10 cellular contexts compared by ENCODE assay signal in the genomic region with DNA sequence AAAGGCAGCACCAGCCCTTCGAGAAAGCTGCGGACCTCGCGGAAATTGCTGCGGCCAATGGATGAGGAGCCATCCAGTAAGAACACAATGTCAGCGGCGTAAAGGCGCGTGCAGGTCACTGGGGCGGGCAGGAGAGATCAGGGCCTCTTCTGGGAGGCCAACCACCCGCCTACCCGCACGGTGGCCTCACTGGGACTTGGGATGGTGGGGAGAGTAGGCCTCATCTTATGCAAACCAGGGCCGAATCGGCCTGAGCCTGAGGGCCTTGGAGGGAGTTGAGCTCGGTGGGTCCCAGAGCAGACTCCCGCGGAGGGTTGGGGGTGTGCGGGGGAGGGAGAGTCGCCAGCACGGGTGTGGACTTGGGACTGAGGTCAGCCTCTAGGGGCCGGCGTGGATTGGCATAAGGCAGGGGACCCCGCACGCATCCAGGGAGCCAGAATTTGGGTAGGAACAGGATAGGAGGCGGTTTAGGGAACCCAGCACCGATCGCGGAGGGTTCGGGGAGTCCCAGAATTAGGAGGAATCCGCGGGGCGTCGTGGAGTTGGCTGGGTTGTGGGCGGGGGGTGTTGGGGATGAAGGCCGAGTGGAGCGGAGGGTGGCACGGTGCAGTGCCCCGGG. TPM values are rescaled to one million over a fixed set of nuclear protein-coding genes. Genes with fewer than 3 reads are reported as not detected.
A peak's percentile ranks its signal among the peaks of the same experiment; 100 is the strongest.
DNase-seq lines count a peak whose midpoint lies in the region; ATAC-seq and TF ChIP-seq lines count a peak whose summit lies in the region.
"Had no signal": no experiment of that assay in that cellular context is flagged by ENCODE, and none has a peak within 500 bp of the region (broad histone marks: within the 10 kb centered on the region; RNA-seq: fewer than 3 reads in every experiment).

No MANE protein-coding gene starts in this region.

- H3K27me3 Mint-ChIP-seq in activated T-cell treated with anti-CD3 and anti-CD28 coated beads, Interleukin-2, amount 50 U/mL, for 72 hours (ENCODE audit: low read depth), result peaks cover 40% of the 10 kb centered on the region
- H3K27me3 Mint-ChIP-seq in activated T-cell treated with anti-CD3 and anti-CD28 coated beads, Interleukin-2, amount 50 U/mL, for 24 hours, result peaks cover 45% of the 10 kb centered on the region
- H3K27me3 Mint-ChIP-seq in chondrocyte (ENCODE audit: low read depth) (no peaks in the 10 kb centered on the region), Caco-2 (ENCODE audit: insufficient read depth, unreplicated experiment) (no peaks in the 10 kb centered on the region)

- DNase-seq in activated T-cell treated with anti-CD3 and anti-CD28 coated beads, Interleukin-2, amount 50 U/mL, for 72 hours, result no peak
- DNase-seq in activated T-cell treated with anti-CD3 and anti-CD28 coated beads, Interleukin-2, amount 50 U/mL, for 24 hours, result no peak
- no peak for DNase-seq in chondrocyte (ENCODE audit: low spot score)
- no peak for DNase-seq in lower leg skin (ENCODE audit: low spot score in 2 of 2)
- DNase-seq in transverse colon, result no peak
- no peak for DNase-seq in Caco-2
- DNase-seq in OCI-LY7 (ENCODE audit: low spot score), result no peak

- no peaks in the 10 kb centered on the region for H3K9me3 ChIP-seq in transverse colon
- no peaks in the 10 kb centered on the region for H3K9me3 ChIP-seq in Caco-2
- no peaks in the 10 kb centered on the region for H3K9me3 ChIP-seq in OCI-LY7 (ENCODE audit: low read length)

- intact Hi-C loops in lower leg skin (cut with DNase I; ENCODE audit: low total_unique reads), result no loop called here
- intact Hi-C loops in transverse colon (cut with DNase I; ENCODE audit: low total_unique reads), result no loop called here
- intact Hi-C loops in Caco-2 (cut with micrococcal nuclease; ENCODE audit: unreplicated experiment), result no loop called here
- intact Hi-C loops in OCI-LY7 (cut with micrococcal nuclease; ENCODE audit: unreplicated experiment), result no loop called here

- H3K4me1 Mint-ChIP-seq in activated T-cell treated with anti-CD3 and anti-CD28 coated beads, Interleukin-2, amount 50 U/mL, for 72 hours (ENCODE audit: low read depth), result no peaks in the 10 kb centered on the region
- H3K4me1 Mint-ChIP-seq in activated T-cell treated with anti-CD3 and anti-CD28 coated beads, Interleukin-2, amount 50 U/mL, for 24 hours (ENCODE audit: low read depth), result peaks cover 6% of the 10 kb centered on the region
- peaks cover 49% of the 10 kb centered on the region for H3K4me1 Mint-ChIP-seq in chondrocyte (ENCODE audit: low read depth)
- H3K4me1 Mint-ChIP-seq in Caco-2 (ENCODE audit: low read depth, unreplicated experiment), result peaks cover 12% of the 10 kb centered on the region

- BruUV-seq in Caco-2 (replicated peaks; lab: Mats Ljungman, UMichigan) (no TSS peak), OCI-LY7 (replicated peaks; lab: Mats Ljungman, UMichigan) (no TSS peak)

- TF ChIP-seq CTCF in chondrocyte (IDR thresholded peaks at IDR 0.05) (no peak), lower leg skin (IDR thresholded peaks at IDR 0.05) (no peak), transverse colon (IDR thresholded peaks at IDR 0.05) (no peak), Caco-2 (IDR thresholded peaks at IDR 0.05; ENCODE audit: insufficient read depth in 1 of 2, low read depth in 1 of 2, low read length in 1 of 2, severe bottlenecking in 1 of 2, unreplicated experiment in 1 of 2) (no peak), OCI-LY7 (conservative IDR thresholded peaks at IDR 0.05; ENCODE audit: low read length) (no peak)

- H3K4me1 ChIP-seq in transverse colon (peaks cover 9 to 40% (median 22%) of the 10 kb centered on the region in 4 donors), Caco-2 (peaks cover 12% of the 10 kb centered on the region), OCI-LY7 (ENCODE audit: insufficient read depth, low read length, poor library complexity, severe bottlenecking) (no peaks in the 10 kb centered on the region)

- WGBS in lower leg skin, 2 donors, result 16 to 26% methylated on average over 35 to 36 of the region's 39 CpGs
- WGBS in transverse colon (ENCODE audit: low coverage in 1 of 2), 2 donors, result 44% methylated on average over 39 of the region's 39 CpGs; no CpG with 5 or more reads in 1 of the 2 donors

- no peak for TF ChIP-seq EP300 in transverse colon (IDR thresholded peaks at IDR 0.05; ENCODE audit: low read depth)

- H3K36me3 Mint-ChIP-seq in activated T-cell treated with anti-CD3 and anti-CD28 coated beads, Interleukin-2, amount 50 U/mL, for 72 hours (ENCODE audit: insufficient read depth in 2 of 2), result no peaks in the 10 kb centered on the region
- H3K36me3 Mint-ChIP-seq in activated T-cell treated with anti-CD3 and anti-CD28 coated beads, Interleukin-2, amount 50 U/mL, for 24 hours (ENCODE audit: low read depth), result peaks cover 18% of the 10 kb centered on the region
- H3K36me3 Mint-ChIP-seq in chondrocyte (ENCODE audit: low read depth), result peaks cover 16% of the 10 kb centered on the region
- H3K36me3 Mint-ChIP-seq in Caco-2 (ENCODE audit: insufficient read depth, unreplicated experiment), result peaks cover 16% of the 10 kb centered on the region

- peak overlapping the region; percentile 71 to 78 (median 73) for H3K27ac ChIP-seq in transverse colon
- no peak overlapping the region for H3K27ac ChIP-seq in OCI-LY7 (ENCODE audit: low read depth, low read length, poor library complexity, severe bottlenecking)

- no peaks in the 10 kb centered on the region for H4K20me1 ChIP-seq in OCI-LY7 (ENCODE audit: insufficient read depth, low read length)

- H3K4me2 ChIP-seq in OCI-LY7 (ENCODE audit: low read length), result no peak overlapping the region

- no peak overlapping the region for H2AFZ ChIP-seq in OCI-LY7 (ENCODE audit: low read length)

- no peak for TF ChIP-seq POLR2A in lower leg skin (IDR thresholded peaks at IDR 0.05)
- no peak for TF ChIP-seq POLR2A in transverse colon (IDR thresholded peaks at IDR 0.05)

- H3K36me3 ChIP-seq in transverse colon (peaks cover 0 to 5% (median 2%) of the 10 kb centered on the region in 4 donors), Caco-2 (ENCODE audit: control insufficient read depth, insufficient read depth, low read length) (no peaks in the 10 kb centered on the region), OCI-LY7 (ENCODE audit: insufficient read depth, low read length) (peaks cover 23% of the 10 kb centered on the region; the same call in 1 of the 2 replicates)

- peak overlapping the region; percentile 42 to 72 for H3K4me3 Mint-ChIP-seq in activated T-cell treated with anti-CD3 and anti-CD28 coated beads, Interleukin-2, amount 50 U/mL, for 72 hours
- H3K4me3 Mint-ChIP-seq in activated T-cell treated with anti-CD3 and anti-CD28 coated beads, Interleukin-2, amount 50 U/mL, for 24 hours, result no peak overlapping the region
- peak overlapping the region; percentile 35 for H3K4me3 Mint-ChIP-seq in chondrocyte (ENCODE audit: unreplicated experiment)
- no peak overlapping the region for H3K4me3 Mint-ChIP-seq in Caco-2 (ENCODE audit: unreplicated experiment)

- H3K9me3 Mint-ChIP-seq in activated T-cell treated with anti-CD3 and anti-CD28 coated beads, Interleukin-2, amount 50 U/mL, for 72 hours, result no peaks in the 10 kb centered on the region
- no peaks in the 10 kb centered on the region for H3K9me3 Mint-ChIP-seq in activated T-cell treated with anti-CD3 and anti-CD28 coated beads, Interleukin-2, amount 50 U/mL, for 24 hours
- H3K9me3 Mint-ChIP-seq in chondrocyte (ENCODE audit: low read depth), result no peaks in the 10 kb centered on the region
- H3K9me3 Mint-ChIP-seq in Caco-2 (ENCODE audit: unreplicated experiment), result no peaks in the 10 kb centered on the region

- POLR2A ChIA-PET in Caco-2 (lab: Charles Lee) (no interaction called here), OCI-LY7 (lab: Charles Lee) (no interaction called here)

- in situ Hi-C loops in transverse colon (cut with MboI; ENCODE audit: low pct_ligation_motif_present in 1 of 4, low pct_unique_long_range_greater_than_20kb in 1 of 4, low sequenced_read_pairs in 3 of 4), result no loop called here

- peak in 1 of 2 donors; percentile 8 for ATAC-seq in activated T-cell treated with anti-CD3 and anti-CD28 coated beads, Interleukin-2, amount 50 U/mL, for 72 hours (replicated peaks in 1 of 2)
- no peak for ATAC-seq in GM21515 (IDR thresholded peaks at IDR 0.05; ENCODE audit: unreplicated experiment)

- CTCF ChIA-PET in Caco-2 (lab: Charles Lee), result no interaction called here
- CTCF ChIA-PET in OCI-LY7 (lab: Charles Lee; ENCODE audit: unreplicated experiment), result no interaction called here

- H3K79me2 ChIP-seq in OCI-LY7 (ENCODE audit: insufficient read depth, low read depth, low read length), result no peaks in the 10 kb centered on the region

- peak overlapping the region; percentile 7 for H3K4me3 ChIP-seq in lower leg skin (ENCODE audit: low read depth, poor library complexity, severe bottlenecking)
- H3K4me3 ChIP-seq in transverse colon, result peak overlapping the region; percentile 3 to 44 (median 22)
- H3K4me3 ChIP-seq in Caco-2 (ENCODE audit: low read depth, low read length), result no peak overlapping the region
- H3K4me3 ChIP-seq in OCI-LY7 (ENCODE audit: low read depth, low read length, poor library complexity, severe bottlenecking), result no peak overlapping the region

- H3K27ac Mint-ChIP-seq in activated T-cell treated with anti-CD3 and anti-CD28 coated beads, Interleukin-2, amount 50 U/mL, for 72 hours, result no peak overlapping the region
- no peak overlapping the region for H3K27ac Mint-ChIP-seq in activated T-cell treated with anti-CD3 and anti-CD28 coated beads, Interleukin-2, amount 50 U/mL, for 24 hours
- H3K27ac Mint-ChIP-seq in chondrocyte (ENCODE audit: unreplicated experiment) (peak overlapping the region; percentile 17), Caco-2 (ENCODE audit: unreplicated experiment) (no peak overlapping the region)

- H3K27me3 ChIP-seq in transverse colon, result peaks cover 15% of the 10 kb centered on the region
- no peaks in the 10 kb centered on the region for H3K27me3 ChIP-seq in Caco-2 (replicated peaks; ENCODE audit: control insufficient read depth, insufficient read depth, low read length)

- H3K9me2 ChIP-seq in OCI-LY7 (ENCODE audit: insufficient read depth, low read length), result no peaks in the 10 kb centered on the region

RNA-seq across cellular contexts. Expression of a gene that starts 0.6 kb away (rescaled TPM):
- 1 to 10 TPM; 4.4 to 5.3 TPM for total RNA-seq in activated T-cell treated with anti-CD3 and anti-CD28 coated beads, Interleukin-2, amount 50 U/mL, for 72 hours
- total RNA-seq in chondrocyte, result 15.9 to 36.6 TPM (median 36.5 TPM) in 3 replicates
- total RNA-seq in lower leg skin, result 100 to 1,000 TPM; 159 to 393 (median 199) TPM
- total RNA-seq in transverse colon, result 10 to 100 TPM in 2 of 4 donors, 1 to 10 TPM in 2; 4.8 to 19.1 (median 12.9) TPM
- 4.7 and 5.2 TPM in 2 replicates for total RNA-seq in Caco-2 (2022)
- 4.1 and 7.9 TPM in 2 replicates for total RNA-seq in OCI-LY7 (2014; rRNA removed; shearing (Covaris generic))
- 7.0 and 10.8 TPM in 2 replicates for total RNA-seq in OCI-LY7 (2022)

RNA-seq across cellular contexts. Expression of a gene that starts 14.9 kb away (rescaled TPM):
- 100 to 1,000 TPM; 205 to 228 TPM for total RNA-seq in activated T-cell treated with anti-CD3 and anti-CD28 coated beads, Interleukin-2, amount 50 U/mL, for 72 hours
- total RNA-seq in chondrocyte (223 to 258 TPM (median 233 TPM) in 3 replicates), lower leg skin (100 to 1,000 TPM; 240 to 373 (median 334) TPM), transverse colon (100 to 1,000 TPM; 579 to 974 (median 655) TPM), Caco-2 (2022) (278 and 283 TPM in 2 replicates), OCI-LY7 (2022) (159 and 194 TPM in 2 replicates)
- 125 and 168 TPM in 2 replicates for total RNA-seq in OCI-LY7 (2014; rRNA removed; shearing (Covaris generic))

RNA-seq across cellular contexts. Expression of a gene that starts 27.0 kb away (rescaled TPM):
- total RNA-seq in activated T-cell treated with anti-CD3 and anti-CD28 coated beads, Interleukin-2, amount 50 U/mL, for 72 hours, result not detected
- total RNA-seq in chondrocyte, result 0.70 TPM in 1 of 3 replicates, not detected in the others
- total RNA-seq in lower leg skin, result not detected
- 10 to 100 TPM in 1 of 4 donors, not detected in 3; 13.1 TPM for total RNA-seq in transverse colon
- not detected in 2 replicates for total RNA-seq in Caco-2 (2022)
- not detected in 2 replicates for total RNA-seq in OCI-LY7 (2014; rRNA removed; shearing (Covaris generic))
- 1.6 TPM in 1 of 2 replicates, not detected in the other for total RNA-seq in OCI-LY7 (2022)
- total RNA-seq: osteocyte, temporal lobe had no signal

RNA-seq across cellular contexts. Expression of a gene that starts 31.0 kb away (rescaled TPM):
- not detected for total RNA-seq in activated T-cell treated with anti-CD3 and anti-CD28 coated beads, Interleukin-2, amount 50 U/mL, for 72 hours
- total RNA-seq in chondrocyte (1.6 to 3.4 TPM (median 3.3 TPM) in 3 replicates), lower leg skin (1 to 10 TPM; 4.8 to 9.8 (median 6.2) TPM), transverse colon (not detected), Caco-2 (2022) (0.54 TPM in 1 of 2 replicates, not detected in the other), OCI-LY7 (2022) (not detected in 2 replicates)
- 0.16 TPM in 1 of 2 replicates, not detected in the other for total RNA-seq in OCI-LY7 (2014; rRNA removed; shearing (Covaris generic))
- total RNA-seq: temporal lobe had no signal

RNA-seq across cellular contexts. Expression of a gene that starts 37.9 kb away (rescaled TPM):
- 10 to 100 TPM in 1 of 2 donors, 1 to 10 TPM in 1; 8.5 to 18.0 TPM for total RNA-seq in activated T-cell treated with anti-CD3 and anti-CD28 coated beads, Interleukin-2, amount 50 U/mL, for 72 hours
- total RNA-seq in chondrocyte (14.6 to 23.2 TPM (median 19.9 TPM) in 3 replicates), lower leg skin (1 to 10 TPM; 3.7 to 8.8 (median 6.4) TPM), transverse colon (1 to 10 TPM in 3 of 4 donors, under 1 TPM in 1; 0.37 to 7.9 (median 6.7) TPM), Caco-2 (2022) (11.2 and 14.4 TPM in 2 replicates), OCI-LY7 (2022) (10.8 and 29.0 TPM in 2 replicates)
- 3.8 and 5.0 TPM in 2 replicates for total RNA-seq in OCI-LY7 (2014; rRNA removed; shearing (Covaris generic))

Comparison
In these comparisons a context has a peak if more than half of its experiments do, and no peak if none do; other contexts are left out.
1. H3K4me3 Mint-ChIP-seq: peak in activated T-cell treated with anti-CD3 and anti-CD28 coated beads, Interleukin-2, amount 50 U/mL, for 72 hours (2 of 2) and chondrocyte (single experiment); none in activated T-cell treated with anti-CD3 and anti-CD28 coated beads, Interleukin-2, amount 50 U/mL, for 24 hours (single experiment) and Caco-2 (single experiment).
2. H3K4me3 ChIP-seq: peak in lower leg skin (single experiment) and transverse colon (4 of 4); none in Caco-2 (single experiment) and OCI-LY7 (single experiment).